17 cellular contexts compared by ENCODE assay signal in genomic region chr2:68747918-68748317, GRCh38. TPM values are rescaled to one million over a fixed set of nuclear protein-coding genes. Genes with fewer than 3 reads are reported as not detected.
DNase-seq lines count a peak whose midpoint lies in the region; ATAC-seq and TF ChIP-seq lines count a peak whose summit lies in the region.
"Had no signal": no experiment of that assay in that cellular context is flagged by ENCODE, and none has a peak within 500 bp of the region (broad histone marks: within the 10 kb centered on the region; RNA-seq: fewer than 3 reads in every experiment).

No MANE protein-coding gene starts in this region.

- no peaks in the 10 kb centered on the region for H3K27me3 ChIP-seq in neutrophil
- H3K27me3 ChIP-seq: body of pancreas, SJSA1, tibial artery had no signal

- no peaks in the 10 kb centered on the region for H3K9me3 Mint-ChIP-seq in activated T-cell treated with anti-CD3 and anti-CD28 coated beads, Interleukin-2, amount 50 U/mL, for 24 hours
- H3K9me3 Mint-ChIP-seq in IgD-negative memory B cell = peaks cover 0 to 2% (median 0%) of the 10 kb centered on the region in 3 donors
- H3K9me3 Mint-ChIP-seq in activated naive CD4-positive, alpha-beta T cell treated with anti-CD3 and anti-CD28 coated beads, Interleukin-2, amount 50 U/mL, for 72 hours = no peaks in the 10 kb centered on the region

- peak overlapping the region; percentile 58 for H3K27ac ChIP-seq in neutrophil
- H3K27ac ChIP-seq: body of pancreas, psoas muscle, SJSA1, tibial artery had no signal

- no peak for DNase-seq in activated T-cell treated with anti-CD3 and anti-CD28 coated beads, Interleukin-2, amount 50 U/mL, for 24 hours
- no peak for DNase-seq in activated T-cell treated with anti-CD3 and anti-CD28 coated beads for 4 hours
- no peak for DNase-seq in activated naive CD4-positive, alpha-beta T cell treated with anti-CD3 and anti-CD28 coated beads, Interleukin-2, amount 50 U/mL, for 72 hours (ENCODE audit: low spot score in 2 of 2)
- no peak for DNase-seq in D341Med (ENCODE audit: low spot score)
- DNase-seq in occipital lobe (lab: John Stamatoyannopoulos, UW) = no peak
- DNase-seq in activated gamma-delta T cell (lab: John Stamatoyannopoulos, UW) = no peak
- DNase-seq: ACHN, body of pancreas, Calu3, left colon, NCI-H1105 treated with DMSO at 0.1 percent for 48 hours, NCI-H2227 treated with DMSO at 0.1 percent for 48 hours, psoas muscle, tibial artery had no signal

- H3K4me3 ChIP-seq in neutrophil (ENCODE audit: low read depth in 1 of 2, low read length in 1 of 2) = no peak overlapping the region
- H3K4me3 ChIP-seq: body of pancreas, psoas muscle, SJSA1, tibial artery had no signal

- no peaks in the 10 kb centered on the region for H3K36me3 ChIP-seq in neutrophil
- H3K36me3 ChIP-seq: SJSA1, tibial artery had no signal

- H3K4me1 ChIP-seq in neutrophil (ENCODE audit: control insufficient read depth in 1 of 2, insufficient read depth in 1 of 2, low read depth in 1 of 2, low read length in 1 of 2) = peaks cover 58 to 64% of the 10 kb centered on the region in 2 experiments
- H3K4me1 ChIP-seq: psoas muscle, SJSA1 had no signal

- H3K27me3 Mint-ChIP-seq in activated T-cell treated with anti-CD3 and anti-CD28 coated beads, Interleukin-2, amount 50 U/mL, for 24 hours = no peaks in the 10 kb centered on the region
- no peaks in the 10 kb centered on the region for H3K27me3 Mint-ChIP-seq in IgD-negative memory B cell

- H3K4me1 Mint-ChIP-seq in activated T-cell treated with anti-CD3 and anti-CD28 coated beads, Interleukin-2, amount 50 U/mL, for 24 hours (ENCODE audit: low read depth) = peaks cover 92% of the 10 kb centered on the region
- peaks cover 39 to 78% (median 60%) of the 10 kb centered on the region in 3 donors for H3K4me1 Mint-ChIP-seq in IgD-negative memory B cell

- H3K27ac Mint-ChIP-seq in activated T-cell treated with anti-CD3 and anti-CD28 coated beads, Interleukin-2, amount 50 U/mL, for 24 hours = peak overlapping the region; percentile 78
- peak overlapping the region in 2 of 3 donors; percentile 29 to 65 for H3K27ac Mint-ChIP-seq in IgD-negative memory B cell
- H3K27ac Mint-ChIP-seq in activated naive CD4-positive, alpha-beta T cell treated with anti-CD3 and anti-CD28 coated beads, Interleukin-2, amount 50 U/mL, for 72 hours = peak overlapping the region; percentile 10 to 43

- H3K4me3 Mint-ChIP-seq in activated T-cell treated with anti-CD3 and anti-CD28 coated beads, Interleukin-2, amount 50 U/mL, for 24 hours = no peak overlapping the region
- H3K4me3 Mint-ChIP-seq in IgD-negative memory B cell = peak overlapping the region in 3 of 4 donors; percentile 13 to 61 (median 37)

- no peaks in the 10 kb centered on the region for H3K9me3 ChIP-seq in neutrophil
- H3K9me3 ChIP-seq: body of pancreas, psoas muscle, SJSA1, tibial artery had no signal

- peaks cover 62% of the 10 kb centered on the region for H3K36me3 Mint-ChIP-seq in activated T-cell treated with anti-CD3 and anti-CD28 coated beads, Interleukin-2, amount 50 U/mL, for 24 hours (ENCODE audit: low read depth)
- peaks cover 13% of the 10 kb centered on the region for H3K36me3 Mint-ChIP-seq in IgD-negative memory B cell
- peaks cover 26 to 30% of the 10 kb centered on the region in 2 donors for H3K36me3 Mint-ChIP-seq in activated naive CD4-positive, alpha-beta T cell treated with anti-CD3 and anti-CD28 coated beads, Interleukin-2, amount 50 U/mL, for 72 hours

- TF ChIP-seq CTCF in neutrophil (IDR thresholded peaks at IDR 0.05) = no peak

- ATAC-seq in activated naive CD4-positive, alpha-beta T cell treated with anti-CD3 and anti-CD28 coated beads, Interleukin-2, amount 50 U/mL, for 72 hours = no peak
- ATAC-seq: body of pancreas, left colon, psoas muscle had no signal

RNA-seq across cellular contexts. Expression of gene ARHGAP25, which starts 13.3 kb away (rescaled TPM):
- polyA plus RNA-seq in IgD-negative memory B cell = 217 TPM
- 10 to 100 TPM; 37.7 to 43.0 TPM for total RNA-seq in activated naive CD4-positive, alpha-beta T cell treated with anti-CD3 and anti-CD28 coated beads, Interleukin-2, amount 50 U/mL, for 72 hours
- 2.0 TPM for total RNA-seq in occipital lobe
- total RNA-seq: Calu3, SJSA1 had no signal

Comparison
In these comparisons a context has a peak if more than half of its experiments do, and no peak if none do; other contexts are left out.
1. H3K27ac Mint-ChIP-seq: peak in every context shown above with its lines; median percentile 78 in activated T-cell treated with anti-CD3 and anti-CD28 coated beads, Interleukin-2, amount 50 U/mL, for 24 hours; 47 in IgD-negative memory B cell; 26 in activated naive CD4-positive, alpha-beta T cell treated with anti-CD3 and anti-CD28 coated beads, Interleukin-2, amount 50 U/mL, for 72 hours.
2. RNA of gene ARHGAP25, which starts 13.3 kb away (total RNA-seq): 37.7 to 43.0 TPM in activated naive CD4-positive, alpha-beta T cell treated with anti-CD3 and anti-CD28 coated beads, Interleukin-2, amount 50 U/mL, for 72 hours; 2.0 TPM in occipital lobe (single experiment); every median in the first group is over 10 times any median in the second.